1 cellular context compared by ENCODE assay signal in the genomic region with DNA sequence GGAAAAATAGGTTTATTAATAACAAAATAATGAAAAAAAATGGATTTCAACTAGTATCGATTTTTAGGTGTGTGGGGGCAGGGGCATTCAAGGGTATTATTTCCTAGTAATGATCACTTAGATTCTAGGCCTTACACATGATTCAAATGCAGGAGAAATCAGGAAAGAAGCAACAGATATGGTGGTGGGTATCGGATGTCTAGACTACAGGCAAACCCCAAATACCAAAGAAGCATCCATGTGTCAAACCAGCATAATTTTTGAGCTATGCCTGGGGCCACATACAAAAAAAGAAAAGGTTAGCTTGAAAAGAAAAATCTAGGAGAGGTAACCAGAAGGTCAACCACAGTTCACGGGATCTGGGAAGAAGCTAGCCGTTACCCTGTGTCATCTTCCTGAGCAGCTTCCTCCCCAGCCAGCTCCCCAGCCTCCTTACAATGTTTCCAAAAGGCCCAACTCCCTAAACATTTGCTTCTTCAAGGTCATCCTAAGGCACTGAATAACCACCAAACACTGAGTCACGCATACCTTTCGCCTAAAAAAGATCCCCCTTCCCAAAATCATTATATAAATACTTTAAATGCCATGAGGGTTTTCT.
TF ChIP-seq lines count a peak whose summit lies in the region.

No MANE protein-coding gene starts in this region.

TF ChIP-seq in H1, 55 proteins besides CTCF, POLR2A, EP300 and RAD21:
- TF ChIP-seq MAFK (IDR thresholded peaks at IDR 0.05; ENCODE audit: low read depth, low read length), result 0 out of 2 replicates have a peak, but pooled peaks have one; percentile 25
- TF ChIP-seq JUND (IDR thresholded peaks at IDR 0.05; ENCODE audit: low read length), result no peak
- peak; percentile 80 for TF ChIP-seq POLR2AphosphoS5 (IDR thresholded peaks at IDR 0.05; ENCODE audit: low read depth, low read length)
- no peak for TF ChIP-seq GABPA (IDR thresholded peaks at IDR 0.05; ENCODE audit: borderline replicate concordance, insufficient read depth, low read length)
- TF ChIP-seq SIN3A (conservative IDR thresholded peaks at IDR 0.05 in 1 of 2, IDR thresholded peaks at IDR 0.05 in 1 of 2; ENCODE audit: low read depth in 1 of 2, low read length in 2 of 2), result 0 out of 4 replicates have a peak, but pooled peaks of 1 of the 2 experiments have one; percentile 29
- no peak for TF ChIP-seq CBX5 (IDR thresholded peaks at IDR 0.05; ENCODE audit: low read depth, low read length)
- TF ChIP-seq CEBPB (IDR thresholded peaks at IDR 0.05; ENCODE audit: low read depth, low read length), result no peak
